In the genomic region with DNA sequence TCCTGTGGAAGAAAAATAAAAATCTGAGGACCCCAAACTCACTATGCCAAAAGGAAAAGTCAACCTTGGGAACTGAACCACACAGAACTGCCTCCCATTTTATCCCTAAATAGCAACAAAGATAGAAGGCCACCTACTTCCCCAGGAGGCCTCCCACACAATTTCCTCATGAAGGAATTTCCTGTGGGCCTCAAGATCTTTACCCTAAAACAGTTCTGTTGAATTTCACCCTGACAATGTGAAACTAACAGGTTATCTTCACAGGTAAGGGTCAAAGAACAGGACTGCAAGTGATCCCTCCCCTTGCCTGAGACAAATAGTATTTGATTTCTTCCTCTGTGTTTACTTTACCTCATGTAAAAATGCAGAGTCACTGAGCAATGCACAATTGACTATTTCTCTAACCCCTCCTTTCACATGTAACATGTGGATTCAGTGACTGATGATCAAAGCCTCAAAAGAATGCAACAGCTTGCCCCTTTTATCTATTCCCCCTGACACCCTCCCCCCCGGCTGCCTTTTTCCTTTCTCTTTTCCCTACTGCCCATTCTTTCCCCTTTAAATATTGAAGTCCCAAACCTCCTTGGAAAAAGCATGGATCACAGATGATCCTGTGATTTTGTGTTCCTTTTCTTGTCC, we compare ENCODE assay signal across 1 cellular context.
TF ChIP-seq lines count a peak whose summit lies in the region.

No MANE protein-coding gene starts in this region.

TF ChIP-seq in GM23338, 12 proteins besides CTCF, POLR2A, EP300 and RAD21 (continued from another document):
- TF ChIP-seq, protein P1, sequence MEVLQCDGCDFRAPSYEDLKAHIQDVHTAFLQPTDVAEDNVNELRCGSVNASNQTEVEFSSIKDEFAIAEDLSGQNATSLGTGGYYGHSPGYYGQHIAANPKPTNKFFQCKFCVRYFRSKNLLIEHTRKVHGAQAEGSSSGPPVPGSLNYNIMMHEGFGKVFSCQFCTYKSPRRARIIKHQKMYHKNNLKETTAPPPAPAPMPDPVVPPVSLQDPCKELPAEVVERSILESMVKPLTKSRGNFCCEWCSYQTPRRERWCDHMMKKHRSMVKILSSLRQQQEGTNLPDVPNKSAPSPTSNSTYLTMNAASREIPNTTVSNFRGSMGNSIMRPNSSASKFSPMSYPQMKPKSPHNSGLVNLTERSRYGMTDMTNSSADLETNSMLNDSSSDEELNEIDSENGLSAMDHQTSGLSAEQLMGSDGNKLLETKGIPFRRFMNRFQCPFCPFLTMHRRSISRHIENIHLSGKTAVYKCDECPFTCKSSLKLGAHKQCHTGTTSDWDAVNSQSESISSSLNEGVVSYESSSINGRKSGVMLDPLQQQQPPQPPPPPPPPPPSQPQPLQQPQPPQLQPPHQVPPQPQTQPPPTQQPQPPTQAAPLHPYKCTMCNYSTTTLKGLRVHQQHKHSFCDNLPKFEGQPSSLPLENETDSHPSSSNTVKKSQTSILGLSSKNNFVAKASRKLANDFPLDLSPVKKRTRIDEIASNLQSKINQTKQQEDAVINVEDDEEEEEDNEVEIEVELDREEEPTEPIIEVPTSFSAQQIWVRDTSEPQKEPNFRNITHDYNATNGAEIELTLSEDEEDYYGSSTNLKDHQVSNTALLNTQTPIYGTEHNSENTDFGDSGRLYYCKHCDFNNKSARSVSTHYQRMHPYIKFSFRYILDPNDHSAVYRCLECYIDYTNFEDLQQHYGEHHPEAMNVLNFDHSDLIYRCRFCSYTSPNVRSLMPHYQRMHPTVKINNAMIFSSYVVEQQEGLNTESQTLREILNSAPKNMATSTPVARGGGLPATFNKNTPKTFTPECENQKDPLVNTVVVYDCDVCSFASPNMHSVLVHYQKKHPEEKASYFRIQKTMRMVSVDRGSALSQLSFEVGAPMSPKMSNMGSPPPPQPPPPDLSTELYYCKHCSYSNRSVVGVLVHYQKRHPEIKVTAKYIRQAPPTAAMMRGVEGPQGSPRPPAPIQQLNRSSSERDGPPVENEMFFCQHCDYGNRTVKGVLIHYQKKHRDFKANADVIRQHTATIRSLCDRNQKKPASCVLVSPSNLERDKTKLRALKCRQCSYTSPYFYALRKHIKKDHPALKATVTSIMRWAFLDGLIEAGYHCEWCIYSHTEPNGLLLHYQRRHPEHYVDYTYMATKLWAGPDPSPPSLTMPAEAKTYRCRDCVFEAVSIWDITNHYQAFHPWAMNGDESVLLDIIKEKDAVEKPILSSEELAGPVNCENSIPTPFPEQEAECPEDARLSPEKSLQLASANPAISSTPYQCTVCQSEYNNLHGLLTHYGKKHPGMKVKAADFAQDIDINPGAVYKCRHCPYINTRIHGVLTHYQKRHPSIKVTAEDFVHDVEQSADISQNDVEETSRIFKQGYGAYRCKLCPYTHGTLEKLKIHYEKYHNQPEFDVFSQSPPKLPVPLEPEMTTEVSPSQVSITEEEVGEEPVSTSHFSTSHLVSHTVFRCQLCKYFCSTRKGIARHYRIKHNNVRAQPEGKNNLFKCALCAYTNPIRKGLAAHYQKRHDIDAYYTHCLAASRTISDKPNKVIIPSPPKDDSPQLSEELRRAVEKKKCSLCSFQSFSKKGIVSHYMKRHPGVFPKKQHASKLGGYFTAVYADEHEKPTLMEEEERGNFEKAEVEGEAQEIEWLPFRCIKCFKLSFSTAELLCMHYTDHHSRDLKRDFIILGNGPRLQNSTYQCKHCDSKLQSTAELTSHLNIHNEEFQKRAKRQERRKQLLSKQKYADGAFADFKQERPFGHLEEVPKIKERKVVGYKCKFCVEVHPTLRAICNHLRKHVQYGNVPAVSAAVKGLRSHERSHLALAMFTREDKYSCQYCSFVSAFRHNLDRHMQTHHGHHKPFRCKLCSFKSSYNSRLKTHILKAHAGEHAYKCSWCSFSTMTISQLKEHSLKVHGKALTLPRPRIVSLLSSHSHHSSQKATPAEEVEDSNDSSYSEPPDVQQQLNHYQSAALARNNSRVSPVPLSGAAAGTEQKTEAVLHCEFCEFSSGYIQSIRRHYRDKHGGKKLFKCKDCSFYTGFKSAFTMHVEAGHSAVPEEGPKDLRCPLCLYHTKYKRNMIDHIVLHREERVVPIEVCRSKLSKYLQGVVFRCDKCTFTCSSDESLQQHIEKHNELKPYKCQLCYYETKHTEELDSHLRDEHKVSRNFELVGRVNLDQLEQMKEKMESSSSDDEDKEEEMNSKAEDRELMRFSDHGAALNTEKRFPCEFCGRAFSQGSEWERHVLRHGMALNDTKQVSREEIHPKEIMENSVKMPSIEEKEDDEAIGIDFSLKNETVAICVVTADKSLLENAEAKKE (CRISPR knock-in tag; IDR thresholded peaks at IDR 0.05), result no peak
- TF ChIP-seq ZNF114 (CRISPR knock-in tag; IDR thresholded peaks at IDR 0.05) (no peak), POLR2AphosphoS5 (IDR thresholded peaks at IDR 0.05; ENCODE audit: low read depth) (no peak; the same call in 1 of the 2 replicates), EZH2phosphoT487 (IDR thresholded peaks at IDR 0.05; ENCODE audit: unreplicated experiment) (no peak), ZNF331 (CRISPR knock-in tag; IDR thresholded peaks at IDR 0.05; ENCODE audit: low read depth) (no peak)
- TF ChIP-seq, protein P2, sequence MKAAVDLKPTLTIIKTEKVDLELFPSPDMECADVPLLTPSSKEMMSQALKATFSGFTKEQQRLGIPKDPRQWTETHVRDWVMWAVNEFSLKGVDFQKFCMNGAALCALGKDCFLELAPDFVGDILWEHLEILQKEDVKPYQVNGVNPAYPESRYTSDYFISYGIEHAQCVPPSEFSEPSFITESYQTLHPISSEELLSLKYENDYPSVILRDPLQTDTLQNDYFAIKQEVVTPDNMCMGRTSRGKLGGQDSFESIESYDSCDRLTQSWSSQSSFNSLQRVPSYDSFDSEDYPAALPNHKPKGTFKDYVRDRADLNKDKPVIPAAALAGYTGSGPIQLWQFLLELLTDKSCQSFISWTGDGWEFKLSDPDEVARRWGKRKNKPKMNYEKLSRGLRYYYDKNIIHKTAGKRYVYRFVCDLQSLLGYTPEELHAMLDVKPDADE (IDR thresholded peaks at IDR 0.05), result no peak
